ENCODE assay signal across 1 cellular context in genomic region chr6:41073203-41073967, GRCh38.
TF ChIP-seq lines count a peak whose summit lies in the region.

No MANE protein-coding gene starts in this region.

TF ChIP-seq in HepG2, 621 proteins besides CTCF, POLR2A, EP300 and RAD21 (continued from another document and continues in another):
- TF ChIP-seq REST (IDR thresholded peaks at IDR 0.05; ENCODE audit: borderline replicate concordance in 1 of 2, low read depth in 1 of 2, low read length in 2 of 2) (no peak), TBX3 (IDR thresholded peaks at IDR 0.05; ENCODE audit: borderline replicate concordance) (0 out of 2 replicates have a peak, but pooled peaks have one; percentile 8), ARHGAP35 (CRISPR knock-in tag; IDR thresholded peaks at IDR 0.05; ENCODE audit: borderline replicate concordance) (peak; percentile 63; the same call in 1 of the 2 replicates), CREBL2 (CRISPR knock-in tag; IDR thresholded peaks at IDR 0.05; ENCODE audit: borderline replicate concordance) (no peak), TFE3 (CRISPR knock-in tag; IDR thresholded peaks at IDR 0.05) (no peak), BHLHE40 (IDR thresholded peaks at IDR 0.05; ENCODE audit: low read length) (peak; percentile 28; the same call in 1 of the 2 replicates), ZBTB33 (CRISPR knock-in tag; IDR thresholded peaks at IDR 0.05) (no peak; the same call in 1 of the 2 replicates), CBX5 (CRISPR knock-in tag; IDR thresholded peaks at IDR 0.05; ENCODE audit: borderline replicate concordance) (no peak; the same call in 1 of the 2 replicates), NAIF1 (CRISPR knock-in tag; IDR thresholded peaks at IDR 0.05; ENCODE audit: borderline replicate concordance) (no peak), NRL (CRISPR knock-in tag; IDR thresholded peaks at IDR 0.05; ENCODE audit: borderline replicate concordance) (0 out of 2 replicates have a peak, but pooled peaks have one; percentile 51), ZNF83 (CRISPR knock-in tag; IDR thresholded peaks at IDR 0.05; ENCODE audit: borderline replicate concordance) (no peak; the same call in 1 of the 2 replicates), SMAD3 (CRISPR knock-in tag; IDR thresholded peaks at IDR 0.05) (0 out of 2 replicates have a peak, but pooled peaks have one; percentile 20), ZNF317 (CRISPR knock-in tag; IDR thresholded peaks at IDR 0.05) (peak; percentile 33; the same call in 1 of the 2 replicates), ZNF691 (CRISPR knock-in tag; IDR thresholded peaks at IDR 0.05; ENCODE audit: borderline replicate concordance, low read depth) (no peak), ZNF33A (CRISPR knock-in tag; IDR thresholded peaks at IDR 0.05; ENCODE audit: borderline replicate concordance) (no peak; the same call in 1 of the 2 replicates), ZMYM4 (CRISPR knock-in tag; IDR thresholded peaks at IDR 0.05) (peak; percentile 58), ZNF709 (CRISPR knock-in tag; IDR thresholded peaks at IDR 0.05) (no peak; the same call in 1 of the 2 replicates), ZNF747 (CRISPR knock-in tag; IDR thresholded peaks at IDR 0.05; ENCODE audit: borderline replicate concordance) (0 out of 2 replicates have a peak, but pooled peaks have one; percentile 16), NFATC3 (CRISPR knock-in tag; IDR thresholded peaks at IDR 0.05) (no peak), ATM (IDR thresholded peaks at IDR 0.05; ENCODE audit: borderline replicate concordance) (no peak), ZNF790 (CRISPR knock-in tag; IDR thresholded peaks at IDR 0.05; ENCODE audit: borderline replicate concordance) (no peak), ZNF18 (CRISPR knock-in tag; IDR thresholded peaks at IDR 0.05; ENCODE audit: insufficient replicate concordance) (no peak), ZNF431 (CRISPR knock-in tag; IDR thresholded peaks at IDR 0.05; ENCODE audit: borderline replicate concordance, low read depth) (no peak; the same call in 1 of the 2 replicates), REXO4 (CRISPR knock-in tag; IDR thresholded peaks at IDR 0.05; ENCODE audit: borderline replicate concordance) (no peak; the same call in 1 of the 2 replicates), ZNF331 (CRISPR knock-in tag; IDR thresholded peaks at IDR 0.05) (peak; percentile 75; the same call in 1 of the 2 replicates), MED1 (CRISPR knock-in tag; IDR thresholded peaks at IDR 0.05) (peak; percentile 63; the same call in 1 of the 2 replicates), ATF3 (CRISPR knock-in tag; IDR thresholded peaks at IDR 0.05) (no peak), HOXA5 (CRISPR knock-in tag; IDR thresholded peaks at IDR 0.05) (peak; percentile 72; the same call in 1 of the 2 replicates), ZNF510 (CRISPR knock-in tag; IDR thresholded peaks at IDR 0.05; ENCODE audit: low read depth) (no peak), ZNF256 (CRISPR knock-in tag; conservative IDR thresholded peaks at IDR 0.05) (0 out of 2 replicates have a peak, but pooled peaks have one; percentile 34), ZNF513 (CRISPR knock-in tag; conservative IDR thresholded peaks at IDR 0.05) (0 out of 2 replicates have a peak, but pooled peaks have one; percentile 63), ZNF362 (CRISPR knock-in tag; IDR thresholded peaks at IDR 0.05; ENCODE audit: borderline replicate concordance) (peak; percentile 17; the same call in 1 of the 2 replicates), GRHL1 (CRISPR knock-in tag; conservative IDR thresholded peaks at IDR 0.05) (no peak), NFKBIZ (CRISPR knock-in tag; IDR thresholded peaks at IDR 0.05) (no peak), ZNF383 (CRISPR knock-in tag; IDR thresholded peaks at IDR 0.05; ENCODE audit: borderline replicate concordance) (no peak), MXD1 (CRISPR knock-in tag; IDR thresholded peaks at IDR 0.05) (no peak; the same call in 1 of the 2 replicates)
